Comparison of ENCODE assay signal across 26 cellular contexts in the genomic region with DNA sequence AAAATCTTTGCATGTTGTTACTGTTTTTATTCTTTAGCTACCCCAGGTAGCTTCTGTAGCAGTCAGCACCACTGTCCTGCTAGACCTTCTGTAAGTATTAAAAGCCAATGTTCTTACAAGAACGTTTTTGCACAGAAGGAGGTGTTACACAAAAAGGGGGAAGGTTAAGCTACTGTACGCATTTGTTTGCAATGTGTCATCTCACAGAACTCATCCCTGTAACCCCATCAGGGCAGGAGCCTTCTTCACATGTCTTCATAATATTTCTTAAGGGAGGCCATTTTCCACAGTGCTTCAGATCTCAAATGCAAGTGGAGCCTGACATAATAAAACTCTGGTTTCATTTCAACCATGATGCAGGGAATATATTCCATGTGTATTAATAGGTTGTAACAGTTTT.
"Had no signal": no experiment of that assay in that cellular context is flagged by ENCODE, and none has a peak within 500 bp of the region (broad histone marks: within the 10 kb centered on the region; RNA-seq: fewer than 3 reads in every experiment).

No MANE protein-coding gene starts in this region.

- DNase-seq: dermis blood vessel endothelial cell; effector memory CD4-positive, alpha-beta T cell; foreskin fibroblast; gastrocnemius medialis; head of caudate nucleus; left cardiac atrium; left lung; mesendoderm; midbrain; naive thymus-derived CD4-positive, alpha-beta T cell; stimulated activated CD4-positive, alpha-beta T cell treated with anti-CD3 and anti-CD28 coated beads, Interleukin-12 subunit alpha, Interleukin-12 subunit beta, amount 100 ng/mL, for 4 hours; stimulated activated CD4-positive, alpha-beta T cell treated with anti-CD3 and anti-CD28 coated beads, Interleukin-1b, Interleukin-23, amount 100 ng/mL, for 48 hours; stimulated activated CD4-positive, alpha-beta T cell treated with anti-CD3 and anti-CD28 coated beads, Interleukin-4, amount 100 ng/mL, for 1 hour; stimulated activated CD8-positive, alpha-beta memory T cell treated with anti-CD3 and anti-CD28 coated beads, Interleukin-4, amount 100 ng/mL, for 48 hours; stimulated activated naive CD4-positive, alpha-beta T cell; stimulated activated naive CD8-positive, alpha-beta T cell treated with anti-CD3 and anti-CD28 coated beads, Interleukin-15, amount 100 ng/mL, for 72 hours; transverse colon had no signal

- H3K27me3 ChIP-seq: esophagus muscularis mucosa, gastrocnemius medialis, left lung, neural progenitor cell, right atrium auricular region, suprapubic skin, transverse colon had no signal

- H3K4me3 ChIP-seq: coronary artery, esophagus muscularis mucosa, gastrocnemius medialis, left lung, neural progenitor cell, prostate gland, right atrium auricular region, smooth muscle cell, suprapubic skin, transverse colon had no signal

- H3K4me1 ChIP-seq: esophagus muscularis mucosa, gastrocnemius medialis, left lung, neural progenitor cell, prostate gland, right atrium auricular region, suprapubic skin, transverse colon had no signal

- H3K9ac ChIP-seq: neural progenitor cell had no signal

- FAIRE-seq: endothelial cell of umbilical vein had no signal

- H3K9me3 ChIP-seq: esophagus muscularis mucosa, gastrocnemius medialis, prostate gland, right atrium auricular region, suprapubic skin, transverse colon had no signal

- H3K36me3 ChIP-seq: gastrocnemius medialis, neural progenitor cell, prostate gland, transverse colon had no signal

- H2AFZ ChIP-seq: neural progenitor cell had no signal

- H3K4me2 ChIP-seq: neural progenitor cell, smooth muscle cell had no signal

- ATAC-seq: gastrocnemius medialis; left cardiac atrium; left lung; naive thymus-derived CD4-positive, alpha-beta T cell; sciatic nerve; stimulated activated naive CD8-positive, alpha-beta T cell treated with anti-CD3 and anti-CD28 coated beads, Interleukin-15, amount 100 ng/mL, for 72 hours had no signal

- H3K27ac ChIP-seq: coronary artery, esophagus muscularis mucosa, gastrocnemius medialis, left lung, neural progenitor cell, prostate gland, right atrium auricular region, suprapubic skin, transverse colon had no signal
